Comparison of ENCODE assay signal across 8 cellular contexts in the genomic region with DNA sequence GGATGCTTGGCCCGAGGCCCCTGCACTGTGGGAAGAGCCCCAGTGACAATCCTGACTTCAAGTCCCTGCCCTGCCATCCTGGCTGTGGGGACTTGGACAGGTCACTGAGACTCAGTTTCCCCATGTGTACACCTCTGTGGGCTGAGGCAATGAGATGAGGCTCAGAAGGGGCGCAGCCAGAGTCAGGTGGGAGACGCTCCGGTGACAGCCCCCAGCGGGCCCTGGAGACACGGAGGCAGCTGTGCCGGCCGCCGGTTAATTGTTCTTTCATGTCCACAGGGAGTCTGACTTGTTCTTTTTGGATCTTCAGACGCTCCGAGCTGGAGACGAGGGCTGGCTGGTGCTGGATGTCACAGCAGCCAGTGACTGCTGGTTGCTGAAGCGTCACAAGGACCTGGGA. TPM values are rescaled to one million over a fixed set of nuclear protein-coding genes. Genes with fewer than 3 reads are reported as not detected.
"Had no signal": no experiment of that assay in that cellular context is flagged by ENCODE, and none has a peak within 500 bp of the region (broad histone marks: within the 10 kb centered on the region; RNA-seq: fewer than 3 reads in every experiment).

No MANE protein-coding gene starts in this region.

RNA-seq across cellular contexts. Expression of a gene that starts 20.0 kb away (rescaled TPM):
- total RNA-seq: left lobe of liver, left ventricle myocardium superior, liver, lower lobe of right lung, mesothelial cell of epicardium had no signal
- polyA plus RNA-seq: immature natural killer cell, keratinocyte, liver, mammary epithelial cell had no signal
